ENCODE assay signal across 16 cellular contexts in the genomic region with DNA sequence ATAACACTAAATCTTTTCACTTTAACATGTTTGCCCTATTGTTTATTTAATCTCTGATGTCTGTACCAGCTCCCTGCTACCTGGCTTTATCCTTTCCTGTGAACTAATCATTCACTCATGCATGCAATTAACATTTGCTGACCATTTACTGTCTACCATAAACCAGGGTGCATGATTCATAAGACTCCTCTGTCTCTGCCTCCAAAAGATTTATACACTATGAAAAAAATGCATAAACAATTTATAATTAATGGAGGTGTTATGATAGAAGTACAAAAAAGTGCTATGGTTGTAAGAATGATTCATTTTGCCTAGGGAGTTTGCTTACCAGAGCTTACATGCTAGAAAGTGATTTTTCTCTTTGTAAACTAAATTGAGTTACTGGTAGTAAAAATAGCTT. TPM values are rescaled to one million over a fixed set of nuclear protein-coding genes. Genes with fewer than 3 reads are reported as not detected.
DNase-seq lines count a peak whose midpoint lies in the region; FAIRE-seq and TF ChIP-seq lines count a peak whose summit lies in the region.
"Had no signal": no experiment of that assay in that cellular context is flagged by ENCODE, and none has a peak within 500 bp of the region (broad histone marks: within the 10 kb centered on the region; RNA-seq: fewer than 3 reads in every experiment).

No MANE protein-coding gene starts in this region.

- H3K27ac ChIP-seq in VCaP: peak overlapping the region; percentile 48; the same call in 1 of the 2 replicates
- H3K27ac ChIP-seq: BLaER1 had no signal

- peak; percentile 95 for FAIRE-seq in islet of Langerhans (lab: Jason Lieb, UNC)
- FAIRE-seq in GM12891 (lab: Jason Lieb, UNC): no peak
- no peak for FAIRE-seq in frontal cortex (lab: Jason Lieb, UNC)
- FAIRE-seq: G401.6, GM12892 had no signal

- no peak for TF ChIP-seq CTCF in VCaP (conservative IDR thresholded peaks at IDR 0.05)

- TF ChIP-seq POLR2A in GM12891 (IDR thresholded peaks at IDR 0.05; ENCODE audit: low read depth, low read length): no peak

- DNase-seq in ELR (ENCODE audit: low read depth): peak; percentile 6
- peak; percentile 72 for DNase-seq in renal cortical epithelial cell (ENCODE audit: low read depth)
- DNase-seq in GM12891 (ENCODE audit: insufficient read length, low spot score): no peak
- no peak for DNase-seq in frontal cortex (ENCODE audit: low spot score in 2 of 2)
- DNase-seq in activated naive CD4-positive, alpha-beta T cell treated with Interleukin-2 at 50 U/mL for 16 hours: no peak
- DNase-seq: 8988T; AML-193; Calu3; CD4-positive, CD25-positive, alpha-beta regulatory T cell; DMS 273 treated with DMSO at 0.1 percent for 48 hours; H7 had no signal

TF ChIP-seq in GM12891, 5 proteins besides CTCF, POLR2A, EP300 and RAD21:
- no peak for TF ChIP-seq PAX5 (IDR thresholded peaks at IDR 0.05; ENCODE audit: insufficient read depth, low read length, severe bottlenecking)
- TF ChIP-seq POLR2AphosphoS5 (IDR thresholded peaks at IDR 0.05; ENCODE audit: low read depth, low read length): no peak
- TF ChIP-seq TAF1 (IDR thresholded peaks at IDR 0.05; ENCODE audit: low read depth, low read length): no peak
- no peak for TF ChIP-seq SPI1 (IDR thresholded peaks at IDR 0.05; ENCODE audit: low read depth, low read length)
- no peak for TF ChIP-seq POU2F2 (IDR thresholded peaks at IDR 0.05; ENCODE audit: low read depth, low read length)

RNA-seq across cellular contexts. Expression of a gene that starts 24.4 kb away (rescaled TPM):
- total RNA-seq in renal cortical epithelial cell: 11.5 and 104 TPM in 2 replicates
- polyA plus RNA-seq in GM12891 (2012; ENCODE audit: low read depth, missing spikeins): 2.2 TPM
- total RNA-seq in frontal cortex: 26.9 TPM

Comparison
In these comparisons a context has a peak if more than half of its experiments do, and no peak if none do; other contexts are left out.
1. DNase-seq: peak in ELR (single experiment) and renal cortical epithelial cell (single experiment); none in GM12891 (single experiment), frontal cortex (0 of 2) and activated naive CD4-positive, alpha-beta T cell treated with Interleukin-2 at 50 U/mL for 16 hours (single experiment).